In the genomic region with DNA sequence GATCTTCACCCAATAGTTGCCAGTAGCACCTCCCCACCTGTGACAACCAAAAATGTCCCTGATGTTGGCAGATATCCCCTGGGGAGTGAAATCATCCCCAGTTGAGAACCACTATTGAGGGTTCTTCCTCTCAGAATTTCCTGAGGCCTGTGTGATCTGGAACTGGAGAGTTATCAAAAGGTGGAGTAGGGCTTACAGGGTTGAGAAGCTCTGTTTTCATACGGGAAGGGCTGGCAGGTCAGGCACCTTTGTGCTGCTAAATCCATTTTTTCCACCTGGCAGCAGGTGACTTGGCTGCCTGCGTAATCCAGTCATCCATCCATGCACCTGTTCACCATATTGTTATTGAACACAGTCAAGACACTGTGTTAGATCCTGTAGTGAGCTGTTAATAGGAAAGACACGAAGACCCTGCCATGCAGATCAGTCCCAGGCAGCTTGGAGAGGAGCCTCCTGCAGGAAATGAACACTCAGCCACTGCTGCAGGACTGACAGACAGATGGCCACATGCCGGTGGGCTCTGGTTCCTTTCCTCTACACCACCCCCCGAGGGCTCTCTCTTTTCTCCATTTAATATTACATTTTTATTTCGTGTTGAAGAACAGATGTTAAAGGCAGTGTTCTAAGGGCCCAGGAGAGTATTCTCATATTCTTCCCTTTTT, we compare ENCODE assay signal across 16 cellular contexts. TPM values are rescaled to one million over a fixed set of nuclear protein-coding genes. Genes with fewer than 3 reads are reported as not detected.
DNase-seq lines count a peak whose midpoint lies in the region; ATAC-seq and TF ChIP-seq lines count a peak whose summit lies in the region.
"Had no signal": no experiment of that assay in that cellular context is flagged by ENCODE, and none has a peak within 500 bp of the region (broad histone marks: within the 10 kb centered on the region; RNA-seq: fewer than 3 reads in every experiment).

No MANE protein-coding gene starts in this region.

- CTCF ChIA-PET in HEK293 (lab: Yijun Ruan, JAX), result interaction anchor here (0.6 kb wide), 1 partner anchor 107 kb away, joined by 3 read pairs; no protein-coding TSS in a partner anchor

- POLR2A ChIA-PET in HEK293 (lab: Yijun Ruan, JAX), result no interaction called here

- ATAC-seq in activated naive CD8-positive, alpha-beta T cell treated with anti-CD3 and anti-CD28 coated beads, Interleukin-2, amount 50 U/mL, for 24 hours, result no peak
- no peak for ATAC-seq in psoas muscle
- ATAC-seq in GM19397 (IDR thresholded peaks at IDR 0.05; ENCODE audit: unreplicated experiment), result no peak

- no peaks in the 10 kb centered on the region for H3K9me3 Mint-ChIP-seq in activated naive CD8-positive, alpha-beta T cell treated with anti-CD3 and anti-CD28 coated beads, Interleukin-2, amount 50 U/mL, for 24 hours
- H3K9me3 Mint-ChIP-seq: activated T-helper 2 cell treated with anti-CD3 and anti-CD28 coated beads, Interferon-gamma antibody, Interleukin-2, Interleukin-4, amounts not matched to agents 10 μg/mL and 5 μg/mL and 100 μg/mL, durations not matched to agents 14 hours and 24 hours and 36 hours had no signal

- intact Hi-C loops in posterior vena cava (cut with DNase I), result no loop called here
- intact Hi-C loops in psoas muscle (cut with DNase I), result no loop called here

- H3K27ac ChIP-seq in HEK293 (ENCODE audit: extremely low read depth, low read depth, low read length), result no peak overlapping the region
- no peak overlapping the region for H3K27ac ChIP-seq in psoas muscle
- H3K27ac ChIP-seq: parathyroid adenoma, SK-N-MC had no signal

- DNase-seq in GM12865 (ENCODE audit: low read depth) (peak; percentile 58), posterior vena cava (ENCODE audit: low spot score) (peak; percentile 64), psoas muscle (no peak), mesenteric fat pad (ENCODE audit: low spot score) (no peak), T-helper 1 cell (no peak)
- DNase-seq in activated naive CD8-positive, alpha-beta T cell treated with anti-CD3 and anti-CD28 coated beads, Interleukin-2, amount 50 U/mL, for 24 hours, result no peak
- DNase-seq: activated CD4-positive, alpha-beta T cell treated with anti-CD3 and anti-CD28 coated beads, Interleukin-2, amount 50 U/mL, for 48 hours; aorta; cortex of kidney; NCI-H1694 treated with DMSO at 0.1 percent for 48 hours; NCI-H446 had no signal

- peak overlapping the region; percentile 78 for H3K27ac Mint-ChIP-seq in activated naive CD8-positive, alpha-beta T cell treated with anti-CD3 and anti-CD28 coated beads, Interleukin-2, amount 50 U/mL, for 24 hours
- H3K27ac Mint-ChIP-seq: activated T-helper 2 cell treated with anti-CD3 and anti-CD28 coated beads, Interferon-gamma antibody, Interleukin-2, Interleukin-4, amounts not matched to agents 10 μg/mL and 5 μg/mL and 100 μg/mL, durations not matched to agents 14 hours and 24 hours and 36 hours had no signal

- H3K27me3 Mint-ChIP-seq in activated naive CD8-positive, alpha-beta T cell treated with anti-CD3 and anti-CD28 coated beads, Interleukin-2, amount 50 U/mL, for 24 hours, result no peaks in the 10 kb centered on the region

- H3K4me3 ChIP-seq in GM12865 (ENCODE audit: low read depth, low read length) (peak overlapping the region; percentile 1), HEK293 (ENCODE audit: low read depth, low read length) (no peak overlapping the region), psoas muscle (no peak overlapping the region)
- H3K4me3 ChIP-seq: SK-N-MC had no signal

- H3K4me3 Mint-ChIP-seq in activated naive CD8-positive, alpha-beta T cell treated with anti-CD3 and anti-CD28 coated beads, Interleukin-2, amount 50 U/mL, for 24 hours, result no peak overlapping the region

- 61 to 65% (median 62%) methylated on average over 6 of the region's 6 CpGs for WGBS in psoas muscle, 3 donors

- H3K36me3 Mint-ChIP-seq in activated naive CD8-positive, alpha-beta T cell treated with anti-CD3 and anti-CD28 coated beads, Interleukin-2, amount 50 U/mL, for 24 hours (ENCODE audit: low read depth), result peaks cover 2% of the 10 kb centered on the region

- peaks cover 13% of the 10 kb centered on the region for H3K4me1 Mint-ChIP-seq in activated naive CD8-positive, alpha-beta T cell treated with anti-CD3 and anti-CD28 coated beads, Interleukin-2, amount 50 U/mL, for 24 hours

- H3K9me3 ChIP-seq in HEK293 (ENCODE audit: control insufficient read depth, insufficient read depth, low read depth, low read length), result no peaks in the 10 kb centered on the region
- no peaks in the 10 kb centered on the region for H3K9me3 ChIP-seq in psoas muscle

- H3K36me3 ChIP-seq in HEK293 (ENCODE audit: control insufficient read depth in 2 of 2, insufficient read depth in 1 of 2, low read length in 2 of 2), result no peaks in the 10 kb centered on the region
- H3K36me3 ChIP-seq in psoas muscle (ENCODE audit: insufficient read depth in 1 of 2, low read depth in 1 of 2), result no peaks in the 10 kb centered on the region

- H3K27me3 ChIP-seq in psoas muscle (ENCODE audit: insufficient read depth in 3 of 3, low read length in 2 of 3), result no peaks in the 10 kb centered on the region

- H3K4me1 ChIP-seq in HEK293 (ENCODE audit: control insufficient read depth, insufficient read depth, low read length) (peaks cover 15% of the 10 kb centered on the region), psoas muscle (peaks cover 57% of the 10 kb centered on the region)
- H3K4me1 ChIP-seq: parathyroid adenoma had no signal

- TF ChIP-seq CTCF in GM12865 (IDR thresholded peaks at IDR 0.05; ENCODE audit: insufficient read depth, low read depth, low read length, missing control alignments) (no peak), HEK293 (tag by site-specific recombination; IDR thresholded peaks at IDR 0.05) (no peak), psoas muscle (IDR thresholded peaks at IDR 0.05) (no peak)

TF ChIP-seq in HEK293, 187 proteins besides CTCF, POLR2A, EP300 and RAD21:
- TF ChIP-seq ZNF23 (tag by site-specific recombination; IDR thresholded peaks at IDR 0.05; ENCODE audit: borderline replicate concordance) (no peak), IKZF3 (tag by site-specific recombination; IDR thresholded peaks at IDR 0.05) (no peak), KLF10 (tag by site-specific recombination; IDR thresholded peaks at IDR 0.05) (no peak), BCL6B (tag by site-specific recombination; IDR thresholded peaks at IDR 0.05) (no peak), ZNF121 (tag by site-specific recombination; IDR thresholded peaks at IDR 0.05) (no peak), SCRT2 (tag by site-specific recombination; IDR thresholded peaks at IDR 0.05) (0 out of 2 replicates have a peak, but pooled peaks have one; percentile 33), ZNF138 (tag by site-specific recombination; IDR thresholded peaks at IDR 0.05; ENCODE audit: borderline replicate concordance) (0 out of 2 replicates have a peak, but pooled peaks have one; percentile 3)
TF ChIP-seq in HEK293: peak in this region for 2.

RNA-seq across cellular contexts. Expression of gene DUSP22, which starts 5.4 kb away (rescaled TPM):
- total RNA-seq in posterior vena cava, result 10 to 100 TPM; 45.7 to 51.8 TPM
- total RNA-seq in psoas muscle, result 10 to 100 TPM; 42.5 to 54.4 (median 50.2) TPM
- polyA plus RNA-seq in psoas muscle, result 10 to 100 TPM; 31.6 to 58.0 (median 49.7) TPM
- 75.0 TPM for total RNA-seq in mesenteric fat pad

Comparison
In these comparisons a context has a peak if more than half of its experiments do, and no peak if none do; other contexts are left out.
1. DNase-seq: peak in GM12865 (single experiment) and posterior vena cava (single experiment); none in activated naive CD8-positive, alpha-beta T cell treated with anti-CD3 and anti-CD28 coated beads, Interleukin-2, amount 50 U/mL, for 24 hours (single experiment), psoas muscle (0 of 2), mesenteric fat pad (single experiment) and T-helper 1 cell (0 of 5).